In genomic region chr1:113072757-113073456, GRCh38 we compare ENCODE assay signal across 1 cellular context.
A peak's percentile ranks its signal among the peaks of the same experiment; 100 is the strongest.
TF ChIP-seq lines count a peak whose summit lies in the region.

LRIG2 (plus strand) TSS chr1:113073198; CDS start chr1:113073407, 209 bp downstream.

TF ChIP-seq in K562, 482 proteins besides CTCF, POLR2A, EP300 and RAD21 (continued from another document and continues in another):
- TF ChIP-seq MNT (conservative IDR thresholded peaks at IDR 0.05): peak; percentile 50 to 86; a peak in 3 of 4 replicates
- TF ChIP-seq XRCC5 (IDR thresholded peaks at IDR 0.05; ENCODE audit: low read depth, low read length): peak; percentile 86
- no peak for TF ChIP-seq HINFP (tag; conservative IDR thresholded peaks at IDR 0.05; ENCODE audit: low read depth)
- TF ChIP-seq GABPB2 (CRISPR knock-in tag; conservative IDR thresholded peaks at IDR 0.05): no peak
- TF ChIP-seq POLR2H (tag; IDR thresholded peaks at IDR 0.05; ENCODE audit: low read depth): peak; percentile 82
- peak; percentile 93 for TF ChIP-seq ZFX (CRISPR knock-in tag; IDR thresholded peaks at IDR 0.05)
- peak; percentile 78 for TF ChIP-seq POLR2AphosphoS5 (IDR thresholded peaks at IDR 0.05; ENCODE audit: control insufficient read depth, insufficient read depth, low read depth, low read length)
- TF ChIP-seq TBP (optimal IDR thresholded peaks at IDR 0.05; ENCODE audit: low read depth, low read length): peak; percentile 78
- 0 out of 2 replicates have a peak, but pooled peaks have one; percentile 7 for TF ChIP-seq ZNF212 (CRISPR knock-in tag; IDR thresholded peaks at IDR 0.05)
- peak; percentile 66 to 79; a peak in 3 of 4 replicates for TF ChIP-seq MAZ (CRISPR knock-in tag; conservative IDR thresholded peaks at IDR 0.05 in 1 of 2, IDR thresholded peaks at IDR 0.05 in 1 of 2)
- no peak for TF ChIP-seq NCOR1 (IDR thresholded peaks at IDR 0.05)
- TF ChIP-seq TAF15 (IDR thresholded peaks at IDR 0.05; ENCODE audit: low read depth, low read length): no peak
- TF ChIP-seq BRCA1 (IDR thresholded peaks at IDR 0.05): no peak
- no peak for TF ChIP-seq BRCA1 (CRISPR knock-in tag; IDR thresholded peaks at IDR 0.05)
- TF ChIP-seq ZNF699 (CRISPR knock-in tag; IDR thresholded peaks at IDR 0.05; ENCODE audit: insufficient replicate concordance): no peak
- TF ChIP-seq ZNF740 (CRISPR knock-in tag; IDR thresholded peaks at IDR 0.05): no peak; the same call in none of the 2 replicates
- TF ChIP-seq ZNF740 (tag; IDR thresholded peaks at IDR 0.05): no peak
- TF ChIP-seq NFXL1 (CRISPR knock-in tag; IDR thresholded peaks at IDR 0.05): no peak
- no peak for TF ChIP-seq SMAD1 (IDR thresholded peaks at IDR 0.05; ENCODE audit: low read depth, low read length, partially characterized antibody)
- TF ChIP-seq THAP12 (CRISPR knock-in tag; IDR thresholded peaks at IDR 0.05): peak; percentile 76
- no peak for TF ChIP-seq ZNF444 (CRISPR knock-in tag; IDR thresholded peaks at IDR 0.05)
- peak; percentile 48; the same call in 1 of the 2 replicates for TF ChIP-seq KLF1 (tag; IDR thresholded peaks at IDR 0.05)
- TF ChIP-seq BACH1 (tag; IDR thresholded peaks at IDR 0.05): no peak
- no peak for TF ChIP-seq ZNF586 (CRISPR knock-in tag; conservative IDR thresholded peaks at IDR 0.05)
- peak; percentile 86 for TF ChIP-seq KAT2B (IDR thresholded peaks at IDR 0.05; ENCODE audit: low read depth, low read length)
- peak in 1 of 3 experiments; percentile 71; a peak in 2 of 6 replicates for TF ChIP-seq ZBTB11 (CRISPR knock-in tag; IDR thresholded peaks at IDR 0.05)
- 0 out of 2 replicates have a peak, but pooled peaks have one; percentile 16 for TF ChIP-seq SREBF2 (CRISPR knock-in tag; IDR thresholded peaks at IDR 0.05)
- TF ChIP-seq ZNF143 (CRISPR knock-in tag; IDR thresholded peaks at IDR 0.05): no peak; the same call in 1 of the 2 replicates
- peak; percentile 5; the same call in 1 of the 2 replicates for TF ChIP-seq MTA1 (IDR thresholded peaks at IDR 0.05; ENCODE audit: borderline replicate concordance)
- TF ChIP-seq FOSL1 (tag; conservative IDR thresholded peaks at IDR 0.05): peak; percentile 11; the same call in 1 of the 2 replicates
- TF ChIP-seq KAT7 (CRISPR knock-in tag; IDR thresholded peaks at IDR 0.05; ENCODE audit: borderline replicate concordance): 0 out of 2 replicates have a peak, but pooled peaks have one; percentile 40
- 0 out of 2 replicates have a peak, but pooled peaks have one; percentile 29 for TF ChIP-seq RHOXF2B (CRISPR knock-in tag; conservative IDR thresholded peaks at IDR 0.05)
- no peak for TF ChIP-seq TEAD2 (tag; IDR thresholded peaks at IDR 0.05)
- no peak for TF ChIP-seq MLX (CRISPR knock-in tag; conservative IDR thresholded peaks at IDR 0.05)
- no peak for TF ChIP-seq RNF219 (CRISPR knock-in tag; IDR thresholded peaks at IDR 0.05)
- peak; percentile 96 for TF ChIP-seq NCOA6 (IDR thresholded peaks at IDR 0.05)
- no peak for TF ChIP-seq STAT5A (IDR thresholded peaks at IDR 0.05; ENCODE audit: borderline replicate concordance, low read length)
